In the genomic region with DNA sequence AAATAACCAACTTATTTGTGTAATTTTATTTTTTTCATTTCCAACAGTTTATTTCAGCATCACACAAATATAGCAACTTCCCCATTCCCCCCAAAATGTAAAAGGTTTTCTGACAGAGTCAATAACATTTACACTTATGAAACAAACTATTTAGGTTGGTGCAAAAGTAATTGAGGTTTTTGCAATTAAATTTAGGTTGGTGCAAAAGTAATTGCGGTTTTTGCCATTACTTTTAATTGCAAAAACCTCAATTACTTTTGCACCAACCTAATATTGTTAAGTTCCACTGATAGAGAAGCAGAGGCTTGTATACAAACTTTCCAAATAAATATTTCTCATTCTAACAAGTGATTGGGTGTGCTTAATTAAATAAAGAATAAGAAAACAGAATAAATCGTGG, we compare ENCODE assay signal across 28 cellular contexts.
"Had no signal": no experiment of that assay in that cellular context is flagged by ENCODE, and none has a peak within 500 bp of the region (broad histone marks: within the 10 kb centered on the region; RNA-seq: fewer than 3 reads in every experiment).

No MANE protein-coding gene starts in this region.

- H3K9me3 ChIP-seq: colonic mucosa, esophagus muscularis mucosa, esophagus squamous epithelium, gastrocnemius medialis, gastroesophageal sphincter, heart left ventricle had no signal

- H3K27ac ChIP-seq: colonic mucosa, coronary artery, dorsolateral prefrontal cortex, epithelial cell of prostate, esophagus muscularis mucosa, esophagus squamous epithelium, foreskin keratinocyte, gastrocnemius medialis, gastroesophageal sphincter, heart left ventricle, heart right ventricle, hepatocyte had no signal

- H3K4me1 ChIP-seq: colonic mucosa, foreskin keratinocyte, gastroesophageal sphincter, heart left ventricle had no signal

- H3K79me2 ChIP-seq: hepatocyte had no signal

- ATAC-seq: effector memory CD8-positive, alpha-beta T cell; esophagus mucosa; foreskin keratinocyte; gastrocnemius medialis; gastroesophageal sphincter; heart left ventricle; heart right ventricle had no signal

- H3K4me2 ChIP-seq: hepatocyte had no signal

- H2AFZ ChIP-seq: hepatocyte had no signal

- DNase-seq: colonic mucosa; cortex of kidney; dermis blood vessel endothelial cell; dorsolateral prefrontal cortex; effector CD4-positive, alpha-beta T cell; effector CD8-positive, alpha-beta T cell; effector memory CD4-positive, alpha-beta T cell; effector memory CD8-positive, alpha-beta T cell; endodermal cell; erythroblast; esophagus squamous epithelium; foreskin fibroblast; foreskin keratinocyte; foreskin melanocyte; gastrocnemius medialis; glutamatergic neuron; head of caudate nucleus; heart left ventricle; heart right ventricle had no signal

- H3K36me3 ChIP-seq: colonic mucosa, esophagus muscularis mucosa, esophagus squamous epithelium, gastrocnemius medialis, gastroesophageal sphincter, heart left ventricle, heart right ventricle had no signal

- FAIRE-seq: endometrium, endothelial cell of umbilical vein, frontal cortex had no signal

- H3K4me3 ChIP-seq: colonic mucosa, coronary artery, dorsolateral prefrontal cortex, esophagus muscularis mucosa, esophagus squamous epithelium, gastrocnemius medialis, gastroesophageal sphincter, heart left ventricle, heart right ventricle, hepatocyte had no signal

- H3K27me3 ChIP-seq: colonic mucosa, dorsolateral prefrontal cortex, esophagus muscularis mucosa, esophagus squamous epithelium, foreskin keratinocyte, gastrocnemius medialis, gastroesophageal sphincter, heart left ventricle, heart right ventricle, hepatocyte had no signal
